1 cellular context compared by ENCODE assay signal in genomic region chr17:42704495-42705494, GRCh38.
A peak's percentile ranks its signal among the peaks of the same experiment; 100 is the strongest.
TF ChIP-seq lines count a peak whose summit lies in the region.

No MANE protein-coding gene starts in this region.

TF ChIP-seq in GM12878, 131 proteins besides CTCF, POLR2A, EP300 and RAD21 (continued from another document and continues in another):
- peak; percentile 50; the same call in 1 of the 2 replicates for TF ChIP-seq REST (IDR thresholded peaks at IDR 0.05; ENCODE audit: low read depth, low read length)
- TF ChIP-seq SMC3 (IDR thresholded peaks at IDR 0.05; ENCODE audit: borderline replicate concordance, low read length) = no peak
- TF ChIP-seq FOS (IDR thresholded peaks at IDR 0.05; ENCODE audit: borderline replicate concordance, extremely low read depth, insufficient read length) = no peak
- no peak for TF ChIP-seq HDAC6 (IDR thresholded peaks at IDR 0.05; ENCODE audit: unreplicated experiment)
- TF ChIP-seq, protein P1, sequence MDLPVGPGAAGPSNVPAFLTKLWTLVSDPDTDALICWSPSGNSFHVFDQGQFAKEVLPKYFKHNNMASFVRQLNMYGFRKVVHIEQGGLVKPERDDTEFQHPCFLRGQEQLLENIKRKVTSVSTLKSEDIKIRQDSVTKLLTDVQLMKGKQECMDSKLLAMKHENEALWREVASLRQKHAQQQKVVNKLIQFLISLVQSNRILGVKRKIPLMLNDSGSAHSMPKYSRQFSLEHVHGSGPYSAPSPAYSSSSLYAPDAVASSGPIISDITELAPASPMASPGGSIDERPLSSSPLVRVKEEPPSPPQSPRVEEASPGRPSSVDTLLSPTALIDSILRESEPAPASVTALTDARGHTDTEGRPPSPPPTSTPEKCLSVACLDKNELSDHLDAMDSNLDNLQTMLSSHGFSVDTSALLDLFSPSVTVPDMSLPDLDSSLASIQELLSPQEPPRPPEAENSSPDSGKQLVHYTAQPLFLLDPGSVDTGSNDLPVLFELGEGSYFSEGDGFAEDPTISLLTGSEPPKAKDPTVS (IDR thresholded peaks at IDR 0.05; ENCODE audit: low read depth, low read length) = no peak
- no peak for TF ChIP-seq ASH2L (IDR thresholded peaks at IDR 0.05; ENCODE audit: borderline replicate concordance, low read depth)
- no peak for TF ChIP-seq CBX5 (IDR thresholded peaks at IDR 0.05; ENCODE audit: low read depth)
- no peak for TF ChIP-seq SUPT20H (IDR thresholded peaks at IDR 0.05; ENCODE audit: borderline replicate concordance, control insufficient read depth, low read depth, low read length)
- TF ChIP-seq CEBPB (IDR thresholded peaks at IDR 0.05; ENCODE audit: borderline replicate concordance in 1 of 2, low read depth in 2 of 2, low read length in 2 of 2) = peak in 1 of 2 experiments; percentile 96; a peak in 2 of 4 replicates
- TF ChIP-seq HCFC1 (IDR thresholded peaks at IDR 0.05; ENCODE audit: low read length) = no peak
- peak; percentile 63; the same call in 1 of the 2 replicates for TF ChIP-seq SMARCA5 (IDR thresholded peaks at IDR 0.05)
- no peak for TF ChIP-seq SIN3A (IDR thresholded peaks at IDR 0.05; ENCODE audit: low read depth, low read length)
- TF ChIP-seq RELA (IDR thresholded peaks at IDR 0.05; ENCODE audit: borderline replicate concordance, partially characterized antibody) = no peak
- TF ChIP-seq HDGF (IDR thresholded peaks at IDR 0.05) = peak; percentile 77; the same call in 1 of the 2 replicates
- peak; percentile 95 for TF ChIP-seq IRF4 (IDR thresholded peaks at IDR 0.05; ENCODE audit: low read depth, low read length)
- TF ChIP-seq RFX5 (IDR thresholded peaks at IDR 0.05; ENCODE audit: low read depth, low read length) = no peak
- TF ChIP-seq, protein P2, sequence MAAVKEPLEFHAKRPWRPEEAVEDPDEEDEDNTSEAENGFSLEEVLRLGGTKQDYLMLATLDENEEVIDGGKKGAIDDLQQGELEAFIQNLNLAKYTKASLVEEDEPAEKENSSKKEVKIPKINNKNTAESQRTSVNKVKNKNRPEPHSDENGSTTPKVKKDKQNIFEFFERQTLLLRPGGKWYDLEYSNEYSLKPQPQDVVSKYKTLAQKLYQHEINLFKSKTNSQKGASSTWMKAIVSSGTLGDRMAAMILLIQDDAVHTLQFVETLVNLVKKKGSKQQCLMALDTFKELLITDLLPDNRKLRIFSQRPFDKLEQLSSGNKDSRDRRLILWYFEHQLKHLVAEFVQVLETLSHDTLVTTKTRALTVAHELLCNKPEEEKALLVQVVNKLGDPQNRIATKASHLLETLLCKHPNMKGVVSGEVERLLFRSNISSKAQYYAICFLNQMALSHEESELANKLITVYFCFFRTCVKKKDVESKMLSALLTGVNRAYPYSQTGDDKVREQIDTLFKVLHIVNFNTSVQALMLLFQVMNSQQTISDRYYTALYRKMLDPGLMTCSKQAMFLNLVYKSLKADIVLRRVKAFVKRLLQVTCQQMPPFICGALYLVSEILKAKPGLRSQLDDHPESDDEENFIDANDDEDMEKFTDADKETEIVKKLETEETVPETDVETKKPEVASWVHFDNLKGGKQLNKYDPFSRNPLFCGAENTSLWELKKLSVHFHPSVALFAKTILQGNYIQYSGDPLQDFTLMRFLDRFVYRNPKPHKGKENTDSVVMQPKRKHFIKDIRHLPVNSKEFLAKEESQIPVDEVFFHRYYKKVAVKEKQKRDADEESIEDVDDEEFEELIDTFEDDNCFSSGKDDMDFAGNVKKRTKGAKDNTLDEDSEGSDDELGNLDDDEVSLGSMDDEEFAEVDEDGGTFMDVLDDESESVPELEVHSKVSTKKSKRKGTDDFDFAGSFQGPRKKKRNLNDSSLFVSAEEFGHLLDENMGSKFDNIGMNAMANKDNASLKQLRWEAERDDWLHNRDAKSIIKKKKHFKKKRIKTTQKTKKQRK (IDR thresholded peaks at IDR 0.05; ENCODE audit: low read depth, low read length) = no peak
- no peak for TF ChIP-seq HDAC2 (IDR thresholded peaks at IDR 0.05)
- TF ChIP-seq BHLHE40 (IDR thresholded peaks at IDR 0.05; ENCODE audit: borderline replicate concordance in 1 of 2, low read depth in 2 of 2, low read length in 1 of 2) = peak; percentile 97
- peak in 1 of 2 experiments; percentile 20; a peak in 1 of 3 replicates for TF ChIP-seq EGR1 (IDR thresholded peaks at IDR 0.05; ENCODE audit: borderline replicate concordance in 1 of 2, low read depth in 2 of 2, low read length in 2 of 2)
- peak; percentile 77 for TF ChIP-seq GABPA (IDR thresholded peaks at IDR 0.05; ENCODE audit: low read depth)
- TF ChIP-seq CHD4 (IDR thresholded peaks at IDR 0.05) = 0 out of 2 replicates have a peak, but pooled peaks have one; percentile 28
- TF ChIP-seq YY1 (IDR thresholded peaks at IDR 0.05; ENCODE audit: low read depth, low read length) = 0 out of 2 replicates have a peak, but pooled peaks have one; percentile 31
- peak; percentile 97 for TF ChIP-seq PAX5 (IDR thresholded peaks at IDR 0.05; ENCODE audit: borderline replicate concordance, low read depth, low read length)
- TF ChIP-seq ZNF622 (IDR thresholded peaks at IDR 0.05) = no peak
- TF ChIP-seq, protein P3, sequence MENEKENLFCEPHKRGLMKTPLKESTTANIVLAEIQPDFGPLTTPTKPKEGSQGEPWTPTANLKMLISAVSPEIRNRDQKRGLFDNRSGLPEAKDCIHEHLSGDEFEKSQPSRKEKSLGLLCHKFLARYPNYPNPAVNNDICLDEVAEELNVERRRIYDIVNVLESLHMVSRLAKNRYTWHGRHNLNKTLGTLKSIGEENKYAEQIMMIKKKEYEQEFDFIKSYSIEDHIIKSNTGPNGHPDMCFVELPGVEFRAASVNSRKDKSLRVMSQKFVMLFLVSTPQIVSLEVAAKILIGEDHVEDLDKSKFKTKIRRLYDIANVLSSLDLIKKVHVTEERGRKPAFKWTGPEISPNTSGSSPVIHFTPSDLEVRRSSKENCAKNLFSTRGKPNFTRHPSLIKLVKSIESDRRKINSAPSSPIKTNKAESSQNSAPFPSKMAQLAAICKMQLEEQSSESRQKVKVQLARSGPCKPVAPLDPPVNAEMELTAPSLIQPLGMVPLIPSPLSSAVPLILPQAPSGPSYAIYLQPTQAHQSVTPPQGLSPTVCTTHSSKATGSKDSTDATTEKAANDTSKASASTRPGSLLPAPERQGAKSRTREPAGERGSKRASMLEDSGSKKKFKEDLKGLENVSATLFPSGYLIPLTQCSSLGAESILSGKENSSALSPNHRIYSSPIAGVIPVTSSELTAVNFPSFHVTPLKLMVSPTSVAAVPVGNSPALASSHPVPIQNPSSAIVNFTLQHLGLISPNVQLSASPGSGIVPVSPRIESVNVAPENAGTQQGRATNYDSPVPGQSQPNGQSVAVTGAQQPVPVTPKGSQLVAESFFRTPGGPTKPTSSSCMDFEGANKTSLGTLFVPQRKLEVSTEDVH (IDR thresholded peaks at IDR 0.05; ENCODE audit: low read depth, partially characterized antibody) = peak; percentile 61
- no peak for TF ChIP-seq E4F1 (IDR thresholded peaks at IDR 0.05; ENCODE audit: borderline replicate concordance, partially characterized antibody)
- TF ChIP-seq BRCA1 (IDR thresholded peaks at IDR 0.05; ENCODE audit: low read depth, low read length) = no peak
- TF ChIP-seq BCL11A (IDR thresholded peaks at IDR 0.05; ENCODE audit: low read depth, low read length) = peak; percentile 97
- TF ChIP-seq, protein P4, sequence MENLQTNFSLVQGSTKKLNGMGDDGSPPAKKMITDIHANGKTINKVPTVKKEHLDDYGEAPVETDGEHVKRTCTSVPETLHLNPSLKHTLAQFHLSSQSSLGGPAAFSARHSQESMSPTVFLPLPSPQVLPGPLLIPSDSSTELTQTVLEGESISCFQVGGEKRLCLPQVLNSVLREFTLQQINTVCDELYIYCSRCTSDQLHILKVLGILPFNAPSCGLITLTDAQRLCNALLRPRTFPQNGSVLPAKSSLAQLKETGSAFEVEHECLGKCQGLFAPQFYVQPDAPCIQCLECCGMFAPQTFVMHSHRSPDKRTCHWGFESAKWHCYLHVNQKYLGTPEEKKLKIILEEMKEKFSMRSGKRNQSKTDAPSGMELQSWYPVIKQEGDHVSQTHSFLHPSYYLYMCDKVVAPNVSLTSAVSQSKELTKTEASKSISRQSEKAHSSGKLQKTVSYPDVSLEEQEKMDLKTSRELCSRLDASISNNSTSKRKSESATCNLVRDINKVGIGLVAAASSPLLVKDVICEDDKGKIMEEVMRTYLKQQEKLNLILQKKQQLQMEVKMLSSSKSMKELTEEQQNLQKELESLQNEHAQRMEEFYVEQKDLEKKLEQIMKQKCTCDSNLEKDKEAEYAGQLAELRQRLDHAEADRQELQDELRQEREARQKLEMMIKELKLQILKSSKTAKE (IDR thresholded peaks at IDR 0.05; ENCODE audit: low read depth, poor library complexity, severe bottlenecking) = peak; percentile 100
- no peak for TF ChIP-seq RB1 (IDR thresholded peaks at IDR 0.05; ENCODE audit: borderline replicate concordance)
- TF ChIP-seq NFYA (IDR thresholded peaks at IDR 0.05; ENCODE audit: borderline replicate concordance, low read depth, low read length) = no peak
- no peak for TF ChIP-seq ZNF384 (IDR thresholded peaks at IDR 0.05; ENCODE audit: borderline replicate concordance, low read depth, low read length)
- TF ChIP-seq GATAD2B (conservative IDR thresholded peaks at IDR 0.05; ENCODE audit: low read depth) = peak; percentile 81; the same call in 1 of the 2 replicates
- 0 out of 2 replicates have a peak, but pooled peaks have one; percentile 19 for TF ChIP-seq ZNF687 (IDR thresholded peaks at IDR 0.05)
- peak; percentile 90 for TF ChIP-seq SP1 (IDR thresholded peaks at IDR 0.05; ENCODE audit: low read depth, low read length)
- peak; percentile 86; the same call in 1 of the 2 replicates for TF ChIP-seq MTA3 (IDR thresholded peaks at IDR 0.05; ENCODE audit: borderline replicate concordance, low read length)
- peak; percentile 100 for TF ChIP-seq TCF12 (IDR thresholded peaks at IDR 0.05; ENCODE audit: low read depth, low read length)
- TF ChIP-seq, protein P5, sequence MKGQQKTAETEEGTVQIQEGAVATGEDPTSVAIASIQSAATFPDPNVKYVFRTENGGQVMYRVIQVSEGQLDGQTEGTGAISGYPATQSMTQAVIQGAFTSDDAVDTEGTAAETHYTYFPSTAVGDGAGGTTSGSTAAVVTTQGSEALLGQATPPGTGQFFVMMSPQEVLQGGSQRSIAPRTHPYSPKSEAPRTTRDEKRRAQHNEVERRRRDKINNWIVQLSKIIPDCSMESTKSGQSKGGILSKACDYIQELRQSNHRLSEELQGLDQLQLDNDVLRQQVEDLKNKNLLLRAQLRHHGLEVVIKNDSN (IDR thresholded peaks at IDR 0.05; ENCODE audit: borderline replicate concordance, extremely low read length, insufficient read depth, low read depth, low read length) = no peak
